In the genomic region with DNA sequence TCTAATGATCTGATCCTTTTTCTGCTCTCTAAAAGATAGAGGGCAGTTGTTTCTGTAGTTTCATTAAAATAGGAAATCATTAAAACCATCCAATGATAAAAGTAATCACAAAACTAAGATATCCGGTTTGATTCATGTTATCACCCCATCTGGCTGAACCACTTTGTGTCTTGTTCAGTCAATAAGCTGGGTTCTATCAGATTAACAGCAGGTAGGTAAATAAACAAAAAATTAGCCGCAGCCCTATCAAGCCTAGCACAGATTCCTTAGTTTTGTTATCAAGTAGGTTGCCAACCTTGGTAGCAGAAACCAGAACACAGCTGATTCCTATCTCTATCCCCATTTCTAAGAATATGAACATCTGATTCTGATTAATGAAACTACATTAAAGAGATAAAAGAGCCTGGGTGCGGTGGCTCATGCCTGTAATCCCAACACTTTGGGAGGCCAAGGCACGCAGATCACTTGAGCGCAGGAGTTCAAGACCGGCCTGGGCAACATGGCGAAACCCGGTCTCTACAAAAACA, we compare ENCODE assay signal across 33 cellular contexts.
"Had no signal": no experiment of that assay in that cellular context is flagged by ENCODE, and none has a peak within 500 bp of the region (broad histone marks: within the 10 kb centered on the region; RNA-seq: fewer than 3 reads in every experiment).

No MANE protein-coding gene starts in this region.

- H3K36me3 ChIP-seq: colonic mucosa had no signal

- H3K4me3 ChIP-seq: colonic mucosa, Peyer's patch, SJSA1 had no signal

- H3K4me1 ChIP-seq: colonic mucosa, Peyer's patch, SJSA1 had no signal

- H3K9me3 ChIP-seq: colonic mucosa, Peyer's patch, SJSA1 had no signal

- H3K27ac ChIP-seq: colonic mucosa, Peyer's patch, SJSA1 had no signal

- DNase-seq: activated CD4-positive, alpha-beta T cell treated with anti-CD3 and anti-CD28 coated beads for 36 hours; activated CD4-positive, alpha-beta T cell treated with anti-CD3 and anti-CD28 coated beads, Interleukin-2, amount 10 ng/mL, durations not matched to agents 7 days and 5 days; activated CD4-positive, alpha-beta T cell treated with anti-CD3 and anti-CD28 coated beads, Interleukin-2, amount 50 U/mL, for 48 hours; activated CD8-positive, alpha-beta T cell treated with anti-CD3 and anti-CD28 coated beads, Interleukin-2, amount 10 ng/mL, durations not matched to agents 7 days and 5 days; activated gamma-delta T cell treated with Interleukin-2 at 50 U/mL for 16 hours; activated naive CD4-positive, alpha-beta T cell treated with anti-CD3 and anti-CD28 coated beads, Interleukin-2, amount 10 ng/mL, durations not matched to agents 7 days and 5 days; activated naive CD8-positive, alpha-beta T cell treated with anti-CD3 and anti-CD28 coated beads, Interleukin-2, amount 50 U/mL, for 24 hours; activated T-cell treated with anti-CD3 and anti-CD28 coated beads for 4 hours; activated T-cell treated with anti-CD3 and anti-CD28 coated beads, Interleukin-2, amount 50 U/mL, for 4 hours; anterior cingulate cortex; central memory CD4-positive, alpha-beta T cell; colonic mucosa; Kasumi-1; KG1; MM.1S; MV-4-11; NCI-H1092; NCI-H146; NCI-H187; NCI-H2029 treated with DMSO at 0.1 percent for 48 hours; NCI-H2107; NCI-H2171; NCI-H226; NCI-H446 treated with DMSO at 0.1 percent for 48 hours; NCI-H524; NCI-H69; NK-92 treated with Interleukin-12 subunit alpha and Interleukin-12 subunit beta, amount 100 ng/mL, for 24 hours; PC-3; Peyer's patch; RPMI8226; SHP77 treated with DMSO at 0.1 percent for 48 hours; T1000 had no signal

- H3K27me3 ChIP-seq: colonic mucosa, Peyer's patch, SJSA1 had no signal
